In genomic region chr10:79263951-79264350, GRCh38 we compare ENCODE assay signal across 1 cellular context.
TF ChIP-seq lines count a peak whose summit lies in the region.

No MANE protein-coding gene starts in this region.

TF ChIP-seq in HepG2, 621 proteins besides CTCF, POLR2A, EP300 and RAD21 (continued from another document):
- no peak for TF ChIP-seq ISX (CRISPR knock-in tag; conservative IDR thresholded peaks at IDR 0.05)
- TF ChIP-seq ZNF33A (CRISPR knock-in tag; IDR thresholded peaks at IDR 0.05; ENCODE audit: borderline replicate concordance), result no peak
- no peak for TF ChIP-seq SP2 (CRISPR knock-in tag; IDR thresholded peaks at IDR 0.05)
- no peak for TF ChIP-seq SRSF1 (optimal IDR thresholded peaks at IDR 0.05; ENCODE audit: low read depth, low read length)
- no peak for TF ChIP-seq ZNF605 (CRISPR knock-in tag; IDR thresholded peaks at IDR 0.05)
- no peak for TF ChIP-seq HCFC1 (IDR thresholded peaks at IDR 0.05; ENCODE audit: low read depth, low read length)
- TF ChIP-seq ZNF629 (CRISPR knock-in tag; conservative IDR thresholded peaks at IDR 0.05), result no peak
- no peak for TF ChIP-seq HOXA7 (CRISPR knock-in tag; IDR thresholded peaks at IDR 0.05)
- no peak for TF ChIP-seq KLF12 (CRISPR knock-in tag; IDR thresholded peaks at IDR 0.05; ENCODE audit: borderline replicate concordance)
- TF ChIP-seq HNRNPUL1 (IDR thresholded peaks at IDR 0.05; ENCODE audit: low read depth, low read length), result no peak
TF ChIP-seq in HepG2: peak in this region for 0.
